ENCODE assay signal across 8 cellular contexts in genomic region chr3:32569540-32570425, GRCh38. TPM values are rescaled to one million over a fixed set of nuclear protein-coding genes. Genes with fewer than 3 reads are reported as not detected.
A peak's percentile ranks its signal among the peaks of the same experiment; 100 is the strongest.
DNase-seq lines count a peak whose midpoint lies in the region; ATAC-seq and TF ChIP-seq lines count a peak whose summit lies in the region.

No MANE protein-coding gene starts in this region.

- H3K27me3 ChIP-seq in stomach smooth muscle (ENCODE audit: control insufficient read depth in 1 of 2, insufficient read depth in 2 of 2, low read length in 2 of 2), result no peaks in the 10 kb centered on the region

- peak overlapping the region; percentile 69 to 92 for H3K27ac Mint-ChIP-seq in natural killer cell treated with Interleukin-12 subunit alpha and Interleukin-12 subunit beta and Interleukin-15 and Interleukin-18, amount 100 ng/mL, for 72 hours

- H3K4me1 Mint-ChIP-seq in natural killer cell treated with Interleukin-12 subunit alpha and Interleukin-12 subunit beta and Interleukin-15 and Interleukin-18, amount 100 ng/mL, for 72 hours (ENCODE audit: low read depth in 2 of 2), result peaks cover 9 to 13% of the 10 kb centered on the region in 2 donors

- peaks cover 0 to 2% of the 10 kb centered on the region in 2 donors for H3K36me3 ChIP-seq in stomach smooth muscle (ENCODE audit: control insufficient read depth in 2 of 2, insufficient read depth in 2 of 2, low read length in 2 of 2)

- DNase-seq in AG08395 (ENCODE audit: low spot score), result peak; percentile 27
- peak; percentile 71 for DNase-seq in NCI-H69 (lab: John Stamatoyannopoulos, UW)
- peak; percentile 8 to 23 for DNase-seq in activated T-helper 1 cell treated with anti-CD3 and anti-CD28 coated beads, Interleukin-2, amount 50 U/mL, for 16 hours (ENCODE audit: low read depth in 1 of 2, low spot score in 1 of 2)
- DNase-seq in fibroblast of the aortic adventitia (ENCODE audit: low read depth), result peak; percentile 34
- DNase-seq in natural killer cell treated with Interleukin-12 subunit alpha and Interleukin-12 subunit beta and Interleukin-15 and Interleukin-18, amount 100 ng/mL, for 72 hours (ENCODE audit: low spot score), result peak; percentile 76

- peak overlapping the region; percentile 89 for H3K27ac ChIP-seq in stomach smooth muscle (ENCODE audit: low read length)

- H3K36me3 Mint-ChIP-seq in natural killer cell treated with Interleukin-12 subunit alpha and Interleukin-12 subunit beta and Interleukin-15 and Interleukin-18, amount 100 ng/mL, for 72 hours, result no peaks in the 10 kb centered on the region

- no peaks in the 10 kb centered on the region for H3K9me3 ChIP-seq in stomach smooth muscle (ENCODE audit: control insufficient read depth in 2 of 2, low read length in 2 of 2)

- TF ChIP-seq CTCF in fibroblast of the aortic adventitia (IDR thresholded peaks at IDR 0.05; ENCODE audit: insufficient read depth, low read length), result no peak

- peaks cover 3% of the 10 kb centered on the region for H3K4me1 ChIP-seq in stomach smooth muscle (ENCODE audit: control insufficient read depth, insufficient read depth, low read length)

- H3K4me3 Mint-ChIP-seq in natural killer cell treated with Interleukin-12 subunit alpha and Interleukin-12 subunit beta and Interleukin-15 and Interleukin-18, amount 100 ng/mL, for 72 hours, result peak overlapping the region; percentile 94

- H3K4me3 ChIP-seq in fibroblast of the aortic adventitia (ENCODE audit: low read depth, low read length) (peak overlapping the region; percentile 90), stomach smooth muscle (ENCODE audit: low read length in 2 of 2) (peak overlapping the region; percentile 63 to 91)

- no peaks in the 10 kb centered on the region for H3K9me3 Mint-ChIP-seq in natural killer cell treated with Interleukin-12 subunit alpha and Interleukin-12 subunit beta and Interleukin-15 and Interleukin-18, amount 100 ng/mL, for 72 hours

- H3K9ac ChIP-seq in stomach smooth muscle (ENCODE audit: low read length in 2 of 2), result peak overlapping the region; percentile 90 to 94

- ATAC-seq in GM18519 (IDR thresholded peaks at IDR 0.05; ENCODE audit: low FRiP score, unreplicated experiment), result peak; percentile 35
- peak; percentile 57 for ATAC-seq in HG03045 (IDR thresholded peaks at IDR 0.05; ENCODE audit: unreplicated experiment)
- peak; percentile 58 for ATAC-seq in natural killer cell treated with Interleukin-12 subunit alpha and Interleukin-12 subunit beta and Interleukin-15 and Interleukin-18, amount 100 ng/mL, for 72 hours

- peaks cover 0 to 4% of the 10 kb centered on the region in 2 donors for H3K27me3 Mint-ChIP-seq in natural killer cell treated with Interleukin-12 subunit alpha and Interleukin-12 subunit beta and Interleukin-15 and Interleukin-18, amount 100 ng/mL, for 72 hours

RNA-seq across cellular contexts. Expression of gene DYNC1LI1, which starts 0.9 kb away (rescaled TPM):
- 42.5 and 84.3 TPM in 2 replicates for total RNA-seq in fibroblast of the aortic adventitia (ENCODE audit: low replicate concordance)
- 10 to 100 TPM; 38.8 to 45.4 TPM for total RNA-seq in natural killer cell treated with Interleukin-12 subunit alpha and Interleukin-12 subunit beta and Interleukin-15 and Interleukin-18, amount 100 ng/mL, for 72 hours

Comparison
In these comparisons a context has a peak if more than half of its experiments do, and no peak if none do; other contexts are left out.
1. Peak in every context shown above with its lines: DNase-seq, ATAC-seq, H3K4me3 ChIP-seq and H3K27ac ChIP-seq.
2. DNase-seq: peak in every context shown above with its lines; median percentile 76 in natural killer cell treated with Interleukin-12 subunit alpha and Interleukin-12 subunit beta and Interleukin-15 and Interleukin-18, amount 100 ng/mL, for 72 hours; 71 in NCI-H69; 34 in fibroblast of the aortic adventitia; 27 in AG08395; 16 in activated T-helper 1 cell treated with anti-CD3 and anti-CD28 coated beads, Interleukin-2, amount 50 U/mL, for 16 hours.